In the genomic region with DNA sequence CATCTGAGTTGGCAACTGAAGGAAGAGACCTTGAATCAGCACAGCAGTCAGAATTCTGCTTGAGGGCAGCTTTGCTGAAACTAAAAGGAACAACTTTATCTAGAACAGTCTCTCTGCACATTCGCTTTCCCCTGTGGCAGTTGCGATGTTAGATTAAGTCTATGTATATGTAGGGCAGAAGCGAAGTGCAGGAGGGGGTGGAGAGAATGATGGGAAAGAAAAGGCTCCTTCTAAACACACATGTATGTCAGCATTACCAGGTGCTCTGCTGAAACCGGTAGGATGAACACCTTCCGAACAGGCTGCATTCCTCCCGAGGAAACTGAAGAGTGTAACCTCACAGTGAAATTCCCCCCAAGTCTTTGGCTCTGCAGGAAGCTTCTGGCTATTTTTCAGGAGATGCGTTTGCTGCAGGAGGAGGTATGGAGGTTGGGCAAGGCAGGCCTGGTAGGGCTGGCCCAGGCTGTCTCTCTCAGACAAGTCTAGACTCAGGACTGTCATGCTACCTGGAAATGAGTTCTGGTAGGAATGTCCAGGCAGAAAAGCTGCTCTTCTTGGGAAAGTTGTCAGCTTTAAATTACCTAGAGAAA, we compare ENCODE assay signal across 1 cellular context.
TF ChIP-seq lines count a peak whose summit lies in the region.

No MANE protein-coding gene starts in this region.

TF ChIP-seq in HEK293, 187 proteins besides CTCF, POLR2A, EP300 and RAD21 (continued from another document):
- TF ChIP-seq, protein P1, sequence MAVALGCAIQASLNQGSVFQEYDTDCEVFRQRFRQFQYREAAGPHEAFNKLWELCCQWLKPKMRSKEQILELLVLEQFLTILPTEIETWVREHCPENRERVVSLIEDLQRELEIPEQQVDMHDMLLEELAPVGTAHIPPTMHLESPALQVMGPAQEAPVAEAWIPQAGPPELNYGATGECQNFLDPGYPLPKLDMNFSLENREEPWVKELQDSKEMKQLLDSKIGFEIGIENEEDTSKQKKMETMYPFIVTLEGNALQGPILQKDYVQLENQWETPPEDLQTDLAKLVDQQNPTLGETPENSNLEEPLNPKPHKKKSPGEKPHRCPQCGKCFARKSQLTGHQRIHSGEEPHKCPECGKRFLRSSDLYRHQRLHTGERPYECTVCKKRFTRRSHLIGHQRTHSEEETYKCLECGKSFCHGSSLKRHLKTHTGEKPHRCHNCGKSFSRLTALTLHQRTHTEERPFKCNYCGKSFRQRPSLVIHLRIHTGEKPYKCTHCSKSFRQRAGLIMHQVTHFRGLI (tag by site-specific recombination; IDR thresholded peaks at IDR 0.05), result peak; percentile 81
